ENCODE assay signal across 27 cellular contexts in genomic region chr6:150050846-150051245, GRCh38. TPM values are rescaled to one million over a fixed set of nuclear protein-coding genes. Genes with fewer than 3 reads are reported as not detected.
"Had no signal": no experiment of that assay in that cellular context is flagged by ENCODE, and none has a peak within 500 bp of the region (broad histone marks: within the 10 kb centered on the region; RNA-seq: fewer than 3 reads in every experiment).

No MANE protein-coding gene starts in this region.

- H3K36me3 ChIP-seq: esophagus squamous epithelium, gastrocnemius medialis, heart right ventricle, left lung, lower lobe of right lung had no signal

- ATAC-seq: effector memory CD8-positive, alpha-beta T cell; esophagus mucosa; gastrocnemius medialis; heart right ventricle; left cardiac atrium; left lung; left ventricle myocardium superior; lower lobe of right lung; mucosa of descending colon had no signal

- H3K27ac ChIP-seq: coronary artery, epithelial cell of prostate, esophagus squamous epithelium, gastrocnemius medialis, heart right ventricle, left lung, lower lobe of right lung had no signal

- H3K4me3 ChIP-seq: coronary artery, esophagus squamous epithelium, gastrocnemius medialis, heart right ventricle, left lung, lower lobe of right lung, mucosa of descending colon had no signal

- H3K4me1 ChIP-seq: esophagus squamous epithelium, gastrocnemius medialis, heart right ventricle, left lung, lower lobe of right lung had no signal

- DNase-seq: effector CD8-positive, alpha-beta T cell; effector memory CD8-positive, alpha-beta T cell; endodermal cell; erythroblast; esophagus squamous epithelium; foreskin fibroblast; gastrocnemius medialis; glutamatergic neuron; head of caudate nucleus; heart right ventricle; hippocampal formation; left cardiac atrium; left lung; left ventricle myocardium superior; lower lobe of right lung; mesenchymal stem cell; mucosa of descending colon; naive B cell had no signal

- H3K9me3 ChIP-seq: esophagus squamous epithelium, gastrocnemius medialis, heart right ventricle, left lung, lower lobe of right lung, mucosa of descending colon had no signal

RNA-seq across cellular contexts. Expression of gene RAET1L, which starts 25.5 kb away (rescaled TPM):
- total RNA-seq: cerebellum, dermis microvascular lymphatic vessel endothelial cell, endodermal cell, gastrocnemius medialis, glomerular endothelial cell, heart right ventricle, left cardiac atrium, left ventricle myocardium superior, lower lobe of right lung, lung microvascular endothelial cell, mesenteric fat pad, mesothelial cell of epicardium, mucosa of descending colon had no signal
